12 cellular contexts compared by ENCODE assay signal in genomic region chr7:55536619-55537457, GRCh38. TPM values are rescaled to one million over a fixed set of nuclear protein-coding genes. Genes with fewer than 3 reads are reported as not detected.
DNase-seq lines count a peak whose midpoint lies in the region; ATAC-seq and TF ChIP-seq lines count a peak whose summit lies in the region.
"Had no signal": no experiment of that assay in that cellular context is flagged by ENCODE, and none has a peak within 500 bp of the region (broad histone marks: within the 10 kb centered on the region; RNA-seq: fewer than 3 reads in every experiment).

No MANE protein-coding gene starts in this region.

- ATAC-seq in activated T-cell treated with anti-CD3 and anti-CD28 coated beads, Interleukin-2, amount 50 U/mL, for 4 hours, result no peak
- ATAC-seq in foreskin keratinocyte, result no peak
- ATAC-seq: pancreas, Right ventricle myocardium inferior had no signal

- H3K9me2 ChIP-seq in OCI-LY7 (ENCODE audit: insufficient read depth, low read length), result no peaks in the 10 kb centered on the region

- peak overlapping the region; percentile 1 for H3K4me3 ChIP-seq in OCI-LY7 (ENCODE audit: low read depth, low read length, poor library complexity, severe bottlenecking)
- H3K4me3 ChIP-seq in thymus (ENCODE audit: low read length), result no peak overlapping the region
- H3K4me3 ChIP-seq: pancreas had no signal

- CTCF ChIA-PET in OCI-LY7 (lab: Charles Lee; ENCODE audit: unreplicated experiment), result no interaction called here

- DNase-seq in activated T-cell treated with anti-CD3 and anti-CD28 coated beads, Interleukin-2, amount 50 U/mL, for 4 hours, result no peak
- DNase-seq in activated T-cell treated with anti-CD3 and anti-CD28 coated beads for 4 hours (no peak), OCI-LY7 (ENCODE audit: low spot score) (no peak), foreskin keratinocyte (no peak), NCI-H2171 (lab: John Stamatoyannopoulos, UW) (no peak), kidney tubule cell (ENCODE audit: low spot score) (no peak), hepatic stellate cell (ENCODE audit: low spot score) (no peak)
- DNase-seq: activated effector memory CD4-positive, alpha-beta T cell treated with anti-CD3 and anti-CD28 coated beads, Interleukin-2, amount 50 U/mL, for 16 hours; NCI-H345; pancreas had no signal

- peaks cover 25% of the 10 kb centered on the region for H3K36me3 Mint-ChIP-seq in activated T-cell treated with anti-CD3 and anti-CD28 coated beads, Interleukin-2, amount 50 U/mL, for 4 hours (ENCODE audit: insufficient read depth)

- TF ChIP-seq CTCF in OCI-LY7 (conservative IDR thresholded peaks at IDR 0.05; ENCODE audit: low read length), result 0 out of 2 replicates have a peak, but pooled peaks have one; percentile 33
- TF ChIP-seq CTCF in foreskin keratinocyte (conservative IDR thresholded peaks at IDR 0.05), result no peak

- H3K27me3 ChIP-seq in foreskin keratinocyte (no peaks in the 10 kb centered on the region), thymus (ENCODE audit: control insufficient read depth, insufficient read depth) (no peaks in the 10 kb centered on the region)
- H3K27me3 ChIP-seq: pancreas had no signal

- H4K20me1 ChIP-seq in OCI-LY7 (ENCODE audit: insufficient read depth, low read length), result peaks cover 7% of the 10 kb centered on the region; the same call in 1 of the 2 replicates

- H3K27me3 Mint-ChIP-seq in activated T-cell treated with anti-CD3 and anti-CD28 coated beads, Interleukin-2, amount 50 U/mL, for 4 hours (ENCODE audit: low read depth), result no peaks in the 10 kb centered on the region

- peaks cover 77% of the 10 kb centered on the region for H3K4me1 ChIP-seq in OCI-LY7 (ENCODE audit: insufficient read depth, low read length, poor library complexity, severe bottlenecking)
- peaks cover 34% of the 10 kb centered on the region for H3K4me1 ChIP-seq in foreskin keratinocyte
- peaks cover 60% of the 10 kb centered on the region for H3K4me1 ChIP-seq in thymus (ENCODE audit: control insufficient read depth, insufficient read depth, low read length)
- H3K4me1 ChIP-seq: pancreas had no signal

- WGBS in thymus, result 94% methylated on average over 23 of the region's 23 CpGs

- no TSS peak for BruUV-seq in OCI-LY7 (replicated peaks; lab: Mats Ljungman, UMichigan)

- H3K27ac ChIP-seq in OCI-LY7 (ENCODE audit: low read depth, low read length, poor library complexity, severe bottlenecking) (peak overlapping the region; percentile 100), foreskin keratinocyte (peak overlapping the region; percentile 18), thymus (ENCODE audit: low read depth) (peak overlapping the region; percentile 61)
- H3K27ac ChIP-seq: pancreas had no signal

- intact Hi-C loops in OCI-LY7 (cut with micrococcal nuclease; ENCODE audit: unreplicated experiment), result loop anchor here (10.0 kb wide), 1 partner anchor 172 kb away; the partner anchor contains the start of gene LANCL2

- peaks cover 72% of the 10 kb centered on the region; the same call in 1 of the 2 replicates for H3K79me2 ChIP-seq in OCI-LY7 (ENCODE audit: insufficient read depth, low read depth, low read length)

- H3K4me3 Mint-ChIP-seq in activated T-cell treated with anti-CD3 and anti-CD28 coated beads, Interleukin-2, amount 50 U/mL, for 4 hours, result peak overlapping the region; percentile 29

- no peaks in the 10 kb centered on the region for H3K9me3 Mint-ChIP-seq in activated T-cell treated with anti-CD3 and anti-CD28 coated beads, Interleukin-2, amount 50 U/mL, for 4 hours

- peaks cover 92% of the 10 kb centered on the region for H3K4me1 Mint-ChIP-seq in activated T-cell treated with anti-CD3 and anti-CD28 coated beads, Interleukin-2, amount 50 U/mL, for 4 hours (ENCODE audit: low read depth)

- peaks cover 3% of the 10 kb centered on the region for H3K36me3 ChIP-seq in OCI-LY7 (ENCODE audit: insufficient read depth, low read length)
- peaks cover 6% of the 10 kb centered on the region for H3K36me3 ChIP-seq in thymus (ENCODE audit: control insufficient read depth, insufficient read depth)
- H3K36me3 ChIP-seq: pancreas had no signal

- H3K4me2 ChIP-seq in OCI-LY7 (ENCODE audit: low read length), result peak overlapping the region; percentile 90

- POLR2A ChIA-PET in OCI-LY7 (lab: Charles Lee), result interaction anchor here (2.2 to 4.3 kb wide), 2 partner anchors 10 to 18 kb away, joined by 6 to 15 read pairs; no protein-coding TSS in a partner anchor

- H2AFZ ChIP-seq in OCI-LY7 (ENCODE audit: low read length), result no peak overlapping the region

- H3K9me3 ChIP-seq in OCI-LY7 (ENCODE audit: low read length) (no peaks in the 10 kb centered on the region), thymus (ENCODE audit: control insufficient read depth) (no peaks in the 10 kb centered on the region)
- H3K9me3 ChIP-seq: pancreas had no signal

RNA-seq across cellular contexts. Expression of gene VOPP1, which starts 35.5 kb away (rescaled TPM):
- total RNA-seq in activated T-cell treated with anti-CD3 and anti-CD28 coated beads, Interleukin-2, amount 50 U/mL, for 4 hours, result 100 to 1,000 TPM in 1 of 3 donors, 10 to 100 TPM in 2; 63.6 to 103 (median 99.2) TPM
- total RNA-seq in OCI-LY7 (2014; rRNA removed; shearing (Covaris generic)), result 66.9 and 68.8 TPM in 2 replicates
- total RNA-seq in OCI-LY7 (2022) (72.1 and 73.9 TPM in 2 replicates), foreskin keratinocyte (88.1 and 94.1 TPM in 2 replicates)
- polyA plus RNA-seq in foreskin keratinocyte (53.3 and 64.8 TPM in 2 replicates), thymus (61.9 TPM)

Comparison
In these comparisons a context has a peak if more than half of its experiments do, and no peak if none do; other contexts are left out.
1. H3K27ac ChIP-seq: peak in every context shown above with its lines; median percentile 100 in OCI-LY7; 61 in thymus; 18 in foreskin keratinocyte.